Comparison of ENCODE assay signal across 13 cellular contexts in genomic region chr21:35664683-35665082, GRCh38.
DNase-seq lines count a peak whose midpoint lies in the region; ATAC-seq lines count a peak whose summit lies in the region.
"Had no signal": no experiment of that assay in that cellular context is flagged by ENCODE, and none has a peak within 500 bp of the region (broad histone marks: within the 10 kb centered on the region; RNA-seq: fewer than 3 reads in every experiment).

No MANE protein-coding gene starts in this region.

- DNase-seq in activated CD4-positive, alpha-beta T cell treated with anti-CD3 and anti-CD28 coated beads for 36 hours = peak; percentile 38
- DNase-seq in activated CD4-positive, alpha-beta T cell treated with anti-CD3 and anti-CD28 coated beads for 4 hours = no peak
- DNase-seq in RPMI7951 (ENCODE audit: low read depth) (peak; percentile 72), glomerular visceral epithelial cell (ENCODE audit: extremely low spot score) (peak; percentile 67), germinal center (ENCODE audit: low spot score) (no peak)
- DNase-seq: CD4-positive, alpha-beta memory T cell; NCI-H1105 treated with DMSO at 0.1 percent for 48 hours; SHP77 had no signal

- ATAC-seq in activated CD4-positive, alpha-beta T cell treated with anti-CD3 and anti-CD28 coated beads for 36 hours = peak; percentile 69
- ATAC-seq in GM18868 (IDR thresholded peaks at IDR 0.05; ENCODE audit: unreplicated experiment) (peak; percentile 69), GM19035 (IDR thresholded peaks at IDR 0.05; ENCODE audit: unreplicated experiment) (no peak), HG03439 (IDR thresholded peaks at IDR 0.05; ENCODE audit: unreplicated experiment) (no peak)

- no peak overlapping the region for H3K27ac Mint-ChIP-seq in activated CD4-positive, alpha-beta T cell treated with anti-CD3 and anti-CD28 coated beads for 36 hours
- H3K27ac Mint-ChIP-seq: CD4-positive, alpha-beta memory T cell; dendritic cell treated with granulocyte-macrophage colony-stimulating factor and Interleukin-4, amounts not matched to agents 40 ng/mL and 50 ng/mL, for 4 days; memory B cell had no signal

- intact Hi-C loops in activated CD4-positive, alpha-beta T cell treated with anti-CD3 and anti-CD28 coated beads for 36 hours (cut with DNase I, micrococcal nuclease) = no loop called here

- no peaks in the 10 kb centered on the region for H3K36me3 Mint-ChIP-seq in activated CD4-positive, alpha-beta T cell treated with anti-CD3 and anti-CD28 coated beads for 36 hours (ENCODE audit: low read depth)
- H3K36me3 Mint-ChIP-seq: CD4-positive, alpha-beta memory T cell; memory B cell had no signal

- peaks cover 6% of the 10 kb centered on the region for H3K27me3 Mint-ChIP-seq in activated CD4-positive, alpha-beta T cell treated with anti-CD3 and anti-CD28 coated beads for 36 hours

- H3K4me1 Mint-ChIP-seq in activated CD4-positive, alpha-beta T cell treated with anti-CD3 and anti-CD28 coated beads for 36 hours = peaks cover 2% of the 10 kb centered on the region
- H3K4me1 Mint-ChIP-seq: CD4-positive, alpha-beta memory T cell; memory B cell had no signal

- H3K9me3 Mint-ChIP-seq in activated CD4-positive, alpha-beta T cell treated with anti-CD3 and anti-CD28 coated beads for 36 hours (ENCODE audit: low read depth) = no peaks in the 10 kb centered on the region
- H3K9me3 Mint-ChIP-seq: CD4-positive, alpha-beta memory T cell; dendritic cell treated with granulocyte-macrophage colony-stimulating factor and Interleukin-4, amounts not matched to agents 40 ng/mL and 50 ng/mL, for 4 days; memory B cell had no signal

- CTCF ChIA-PET in activated CD4-positive, alpha-beta T cell treated with anti-CD3 and anti-CD28 coated beads for 36 hours (lab: Charles Lee) = no interaction called here

- POLR2A ChIA-PET in activated CD4-positive, alpha-beta T cell treated with anti-CD3 and anti-CD28 coated beads for 36 hours (lab: Charles Lee) = no interaction called here

- no peak overlapping the region for H3K4me3 Mint-ChIP-seq in activated CD4-positive, alpha-beta T cell treated with anti-CD3 and anti-CD28 coated beads for 36 hours
- H3K4me3 Mint-ChIP-seq: CD4-positive, alpha-beta memory T cell; dendritic cell treated with granulocyte-macrophage colony-stimulating factor and Interleukin-4, amounts not matched to agents 40 ng/mL and 50 ng/mL, for 4 days; memory B cell had no signal

Comparison
In these comparisons a context has a peak if more than half of its experiments do, and no peak if none do; other contexts are left out.
1. DNase-seq: peak in activated CD4-positive, alpha-beta T cell treated with anti-CD3 and anti-CD28 coated beads for 36 hours (single experiment), RPMI7951 (single experiment) and glomerular visceral epithelial cell (single experiment); none in activated CD4-positive, alpha-beta T cell treated with anti-CD3 and anti-CD28 coated beads for 4 hours (0 of 2) and germinal center (single experiment).
2. ATAC-seq: peak in activated CD4-positive, alpha-beta T cell treated with anti-CD3 and anti-CD28 coated beads for 36 hours (single experiment) and GM18868 (single experiment); none in GM19035 (single experiment) and HG03439 (single experiment).